Comparison of ENCODE assay signal across 8 cellular contexts in genomic region chr16:19885456-19886060, GRCh38. TPM values are rescaled to one million over a fixed set of nuclear protein-coding genes. Genes with fewer than 3 reads are reported as not detected.
DNase-seq lines count a peak whose midpoint lies in the region; TF ChIP-seq lines count a peak whose summit lies in the region.

No MANE protein-coding gene starts in this region.

- H3K36me3 ChIP-seq in DOHH2 (ENCODE audit: control insufficient read depth, low read length) (no peaks in the 10 kb centered on the region), rectal smooth muscle tissue (ENCODE audit: control insufficient read depth, insufficient read depth, low read length) (no peaks in the 10 kb centered on the region)

- H3K4me1 ChIP-seq in DOHH2 (ENCODE audit: control insufficient read depth, low read length) = peaks cover 7% of the 10 kb centered on the region
- H3K4me1 ChIP-seq in rectal smooth muscle tissue (ENCODE audit: control insufficient read depth, insufficient read depth, low read length) = peaks cover 8% of the 10 kb centered on the region

- H3K4me1 Mint-ChIP-seq in activated T-cell treated with anti-CD3 and anti-CD28 coated beads, Interleukin-2, amount 50 U/mL, for 24 hours (ENCODE audit: low read depth) = peaks cover 35% of the 10 kb centered on the region
- peaks cover 18% of the 10 kb centered on the region for H3K4me1 Mint-ChIP-seq in glutamatergic neuron (ENCODE audit: low read depth, unreplicated experiment)

- H3K9me3 Mint-ChIP-seq in activated T-cell treated with anti-CD3 and anti-CD28 coated beads, Interleukin-2, amount 50 U/mL, for 24 hours = no peaks in the 10 kb centered on the region
- peaks cover 7% of the 10 kb centered on the region for H3K9me3 Mint-ChIP-seq in glutamatergic neuron (ENCODE audit: unreplicated experiment)

- no peak for DNase-seq in activated T-cell treated with anti-CD3 and anti-CD28 coated beads, Interleukin-2, amount 50 U/mL, for 24 hours
- DNase-seq in glutamatergic neuron (peak; percentile 39), SHP77 (lab: John Stamatoyannopoulos, UW) (no peak), DMS53 treated with DMSO at 0.1 percent for 48 hours (lab: John Stamatoyannopoulos, UW; ENCODE audit: unreplicated experiment) (no peak), activated gamma-delta T cell treated with Interleukin-2 at 50 U/mL for 16 hours (no peak), HPDE6-E6E7 (ENCODE audit: extremely low spot score) (no peak)

- H3K36me3 Mint-ChIP-seq in activated T-cell treated with anti-CD3 and anti-CD28 coated beads, Interleukin-2, amount 50 U/mL, for 24 hours (ENCODE audit: low read depth) = no peaks in the 10 kb centered on the region
- H3K36me3 Mint-ChIP-seq in glutamatergic neuron (ENCODE audit: unreplicated experiment) = no peaks in the 10 kb centered on the region

- H3K27me3 Mint-ChIP-seq in activated T-cell treated with anti-CD3 and anti-CD28 coated beads, Interleukin-2, amount 50 U/mL, for 24 hours = peaks cover 53% of the 10 kb centered on the region
- H3K27me3 Mint-ChIP-seq in glutamatergic neuron (ENCODE audit: unreplicated experiment) = peaks cover 19% of the 10 kb centered on the region

- no peaks in the 10 kb centered on the region for H3F3A ChIP-seq in DOHH2 (ENCODE audit: control insufficient read depth, insufficient read depth)

- H3K4me3 ChIP-seq in DOHH2 (ENCODE audit: low read length) = no peak overlapping the region
- H3K4me3 ChIP-seq in rectal smooth muscle tissue (ENCODE audit: low read length) = peak overlapping the region; percentile 77

- H3K4me3 Mint-ChIP-seq in activated T-cell treated with anti-CD3 and anti-CD28 coated beads, Interleukin-2, amount 50 U/mL, for 24 hours = peak overlapping the region; percentile 75
- peak overlapping the region; percentile 86 for H3K4me3 Mint-ChIP-seq in glutamatergic neuron (ENCODE audit: unreplicated experiment)

- no peaks in the 10 kb centered on the region for H3K79me2 ChIP-seq in DOHH2 (ENCODE audit: control insufficient read depth, low read length)

- H3K27me3 ChIP-seq in DOHH2 (ENCODE audit: control insufficient read depth, low read length) = peaks cover 19% of the 10 kb centered on the region
- peaks cover 11% of the 10 kb centered on the region for H3K27me3 ChIP-seq in rectal smooth muscle tissue (ENCODE audit: control insufficient read depth, insufficient read depth, low read length)

- no peaks in the 10 kb centered on the region for H3K9me2 ChIP-seq in DOHH2 (replicated peaks; ENCODE audit: control insufficient read depth, low read length)

- H3K27ac ChIP-seq in DOHH2 (ENCODE audit: low read depth, low read length) (no peak overlapping the region), rectal smooth muscle tissue (ENCODE audit: low read depth, low read length) (no peak overlapping the region)

- H3K27ac Mint-ChIP-seq in activated T-cell treated with anti-CD3 and anti-CD28 coated beads, Interleukin-2, amount 50 U/mL, for 24 hours = peak overlapping the region; percentile 71
- no peak overlapping the region for H3K27ac Mint-ChIP-seq in glutamatergic neuron (ENCODE audit: unreplicated experiment)

- TF ChIP-seq CTCF in DOHH2 (IDR thresholded peaks at IDR 0.05; ENCODE audit: low read depth, low read length, poor library complexity, severe bottlenecking) (no peak), glutamatergic neuron (IDR thresholded peaks at IDR 0.05; ENCODE audit: partially characterized antibody, unreplicated experiment) (no peak)

- H3K9ac ChIP-seq in rectal smooth muscle tissue (ENCODE audit: low read length) = no peak overlapping the region

- H3K9me3 ChIP-seq in DOHH2 (ENCODE audit: control insufficient read depth, insufficient read depth, low read length) = no peaks in the 10 kb centered on the region

- peak overlapping the region; percentile 70 for H3K4me2 ChIP-seq in DOHH2 (ENCODE audit: low read length)

- no peaks in the 10 kb centered on the region for H4K20me1 ChIP-seq in DOHH2 (ENCODE audit: control insufficient read depth, insufficient read depth, low read depth, low read length)

RNA-seq across cellular contexts. Expression of gene GPRC5B, which starts 0.9 kb away (rescaled TPM):
- 8.7 TPM for total RNA-seq in glutamatergic neuron (ENCODE audit: unreplicated experiment)
